ENCODE assay signal across 21 cellular contexts in genomic region chr12:114703060-114703493, GRCh38. TPM values are rescaled to one million over a fixed set of nuclear protein-coding genes. Genes with fewer than 3 reads are reported as not detected.
A peak's percentile ranks its signal among the peaks of the same experiment; 100 is the strongest.
DNase-seq lines count a peak whose midpoint lies in the region; ATAC-seq and TF ChIP-seq lines count a peak whose summit lies in the region.
"Had no signal": no experiment of that assay in that cellular context is flagged by ENCODE, and none has a peak within 500 bp of the region (broad histone marks: within the 10 kb centered on the region; RNA-seq: fewer than 3 reads in every experiment).

No MANE protein-coding gene starts in this region.

- TF ChIP-seq CTCF in nephron progenitor cell (IDR thresholded peaks at IDR 0.05) (no peak), GM13977 (IDR thresholded peaks at IDR 0.05; ENCODE audit: extremely low read depth, insufficient read depth, missing control alignments) (no peak)

- H3K9me3 Mint-ChIP-seq in nephron progenitor cell = no peaks in the 10 kb centered on the region
- H3K9me3 Mint-ChIP-seq: activated CD8-positive, alpha-beta T cell treated with anti-CD3 and anti-CD28 coated beads for 36 hours; activated naive CD4-positive, alpha-beta T cell treated with anti-CD3 and anti-CD28 coated beads for 36 hours; activated T-cell treated with anti-CD3 and anti-CD28 coated beads, Interleukin-2, amount 50 U/mL, for 24 hours; dendritic cell treated with granulocyte-macrophage colony-stimulating factor and Interleukin-4, amounts not matched to agents 40 ng/mL and 50 ng/mL, for 4 days had no signal

- in situ Hi-C loops in GM13977 (cut with MboI; ENCODE audit: low pct_unique_long_range_greater_than_20kb, low sequenced_read_pairs, unreplicated experiment) = no loop called here

- no peak overlapping the region for H3K9ac ChIP-seq in SK-N-MC (ENCODE audit: insufficient read length)

- H3K4me3 Mint-ChIP-seq in nephron progenitor cell = peak overlapping the region; percentile 35
- H3K4me3 Mint-ChIP-seq: activated CD8-positive, alpha-beta T cell treated with anti-CD3 and anti-CD28 coated beads for 36 hours; activated naive CD4-positive, alpha-beta T cell treated with anti-CD3 and anti-CD28 coated beads for 36 hours; activated T-cell treated with anti-CD3 and anti-CD28 coated beads, Interleukin-2, amount 50 U/mL, for 24 hours; dendritic cell treated with granulocyte-macrophage colony-stimulating factor and Interleukin-4, amounts not matched to agents 40 ng/mL and 50 ng/mL, for 4 days had no signal

- H3K36me3 Mint-ChIP-seq in nephron progenitor cell (ENCODE audit: low read depth) = no peaks in the 10 kb centered on the region

- no peaks in the 10 kb centered on the region for H3K9me3 ChIP-seq in SK-N-MC (ENCODE audit: low read depth, low read length)
- H3K9me3 ChIP-seq: HAP-1, right atrium auricular region, vagina had no signal

- H3K27ac ChIP-seq in SK-N-MC = no peak overlapping the region
- H3K27ac ChIP-seq: right atrium auricular region, RWPE1, vagina had no signal

- DNase-seq in ELF-1 (ENCODE audit: low read depth, low spot score) (peak; percentile 82), M059J (ENCODE audit: low read depth) (peak; percentile 73), SK-N-MC (ENCODE audit: low read depth, low spot score) (no peak), nephron progenitor cell (no peak), GM13977 (ENCODE audit: low spot score) (no peak), NCI-H2171 (lab: John Stamatoyannopoulos, UW) (no peak)
- DNase-seq in activated CD4-positive, CD25-positive, alpha-beta regulatory T cell treated with anti-CD3 and anti-CD28 coated beads, Interleukin-2, amount 50 U/mL, for 72 hours = no peak
- DNase-seq: activated CD4-positive, CD25-positive, alpha-beta regulatory T cell; activated CD8-positive, alpha-beta T cell treated with anti-CD3 and anti-CD28 coated beads for 36 hours; activated naive CD4-positive, alpha-beta T cell treated with anti-CD3 and anti-CD28 coated beads for 36 hours; activated T-cell treated with anti-CD3 and anti-CD28 coated beads, Interleukin-2, amount 50 U/mL, for 24 hours; NCI-H2227 treated with DMSO at 0.1 percent for 48 hours; occipital lobe had no signal

- H3K27me3 Mint-ChIP-seq in nephron progenitor cell (ENCODE audit: low read depth, poor library complexity) = peaks cover 92% of the 10 kb centered on the region

- H3K27ac Mint-ChIP-seq in nephron progenitor cell = no peak overlapping the region
- H3K27ac Mint-ChIP-seq: activated CD8-positive, alpha-beta T cell treated with anti-CD3 and anti-CD28 coated beads for 36 hours; activated naive CD4-positive, alpha-beta T cell treated with anti-CD3 and anti-CD28 coated beads for 36 hours; activated T-cell treated with anti-CD3 and anti-CD28 coated beads, Interleukin-2, amount 50 U/mL, for 24 hours; dendritic cell treated with granulocyte-macrophage colony-stimulating factor and Interleukin-4, amounts not matched to agents 40 ng/mL and 50 ng/mL, for 4 days had no signal

- peak overlapping the region; percentile 56 for H3K4me3 ChIP-seq in SK-N-MC
- H3K4me3 ChIP-seq: cardiac muscle cell, HAP-1, lung, right atrium auricular region had no signal

- H3K4me1 Mint-ChIP-seq in nephron progenitor cell = peaks cover 35% of the 10 kb centered on the region

- no peaks in the 10 kb centered on the region for H3K36me3 ChIP-seq in SK-N-MC (ENCODE audit: insufficient read depth, low read length)
- H3K36me3 ChIP-seq: cardiac muscle cell, HAP-1, right atrium auricular region, vagina had no signal

- ATAC-seq in GM18502 (IDR thresholded peaks at IDR 0.05; ENCODE audit: poor library complexity, unreplicated experiment) = no peak
- ATAC-seq: activated CD8-positive, alpha-beta T cell treated with anti-CD3 and anti-CD28 coated beads for 36 hours had no signal

RNA-seq across cellular contexts. Expression of gene TBX3, which starts 19.1 kb away (rescaled TPM):
- total RNA-seq in M059J (2014; rRNA removed; shearing (Covaris generic)) = 50.3 and 90.4 TPM in 2 replicates
- total RNA-seq: activated CD8-positive, alpha-beta T cell treated with anti-CD3 and anti-CD28 coated beads for 36 hours; activated naive CD4-positive, alpha-beta T cell treated with anti-CD3 and anti-CD28 coated beads for 36 hours had no signal

Comparison
In these comparisons a context has a peak if more than half of its experiments do, and no peak if none do; other contexts are left out.
1. DNase-seq: peak in ELF-1 (single experiment) and M059J (single experiment); none in SK-N-MC (single experiment), nephron progenitor cell (single experiment), GM13977 (single experiment), NCI-H2171 (single experiment) and activated CD4-positive, CD25-positive, alpha-beta regulatory T cell treated with anti-CD3 and anti-CD28 coated beads, Interleukin-2, amount 50 U/mL, for 72 hours (single experiment).